Comparison of ENCODE assay signal across 13 cellular contexts in the genomic region with DNA sequence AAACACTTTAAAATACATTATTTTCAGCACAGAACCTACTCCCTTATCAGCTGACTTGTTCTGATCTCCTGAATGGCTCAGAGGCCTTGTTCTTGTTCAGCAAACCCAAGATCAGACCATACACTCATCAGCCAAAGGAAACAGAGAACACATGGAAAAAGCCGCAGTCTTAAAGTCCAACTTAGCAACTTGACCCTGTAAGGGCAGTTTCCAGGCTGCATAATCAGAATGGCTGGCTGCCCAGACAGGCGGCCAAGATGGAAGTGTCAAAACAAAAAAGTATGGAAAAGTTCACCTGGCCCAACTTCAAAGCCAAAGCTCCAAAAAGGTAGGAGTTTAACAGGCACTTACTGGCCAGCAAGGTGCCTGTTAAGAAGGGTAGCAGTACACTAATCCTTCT. TPM values are rescaled to one million over a fixed set of nuclear protein-coding genes. Genes with fewer than 3 reads are reported as not detected.
DNase-seq lines count a peak whose midpoint lies in the region; ATAC-seq and TF ChIP-seq lines count a peak whose summit lies in the region.
"Had no signal": no experiment of that assay in that cellular context is flagged by ENCODE, and none has a peak within 500 bp of the region (broad histone marks: within the 10 kb centered on the region; RNA-seq: fewer than 3 reads in every experiment).

No MANE protein-coding gene starts in this region.

- H3K4me1 ChIP-seq in GM23338 (ENCODE audit: insufficient read depth) (no peaks in the 10 kb centered on the region), hepatocyte (ENCODE audit: insufficient read depth) (peaks cover 34% of the 10 kb centered on the region)

- ATAC-seq in GM23338 (no peak), HG03469 (IDR thresholded peaks at IDR 0.05; ENCODE audit: unreplicated experiment) (no peak), HG02623 (IDR thresholded peaks at IDR 0.05; ENCODE audit: unreplicated experiment) (no peak)

- H3K4me3 Mint-ChIP-seq in GM23338 (no peak overlapping the region), brain (no peak overlapping the region)
- H3K4me3 Mint-ChIP-seq: CD4-positive, alpha-beta memory T cell; immature natural killer cell had no signal

- WGBS in hepatocyte (ENCODE audit: low lambda C conversion rate, missing lambda C conversion rate) = 68% methylated on average over 2 of the region's 2 CpGs

- peaks cover 2% of the 10 kb centered on the region for H3K27me3 Mint-ChIP-seq in GM23338 (ENCODE audit: insufficient read depth, low read depth, poor library complexity)
- H3K27me3 Mint-ChIP-seq in brain = peaks cover 3% of the 10 kb centered on the region
- H3K27me3 Mint-ChIP-seq: CD4-positive, alpha-beta memory T cell had no signal

- H3K9me3 Mint-ChIP-seq in GM23338 = no peaks in the 10 kb centered on the region
- H3K9me3 Mint-ChIP-seq in brain = peaks cover 0 to 2% (median 0%) of the 10 kb centered on the region in 5 experiments
- H3K9me3 Mint-ChIP-seq: CD4-positive, alpha-beta memory T cell; immature natural killer cell had no signal

- no peaks in the 10 kb centered on the region for H3K36me3 Mint-ChIP-seq in GM23338 (ENCODE audit: low read depth)
- peaks cover 5% of the 10 kb centered on the region for H3K36me3 Mint-ChIP-seq in brain
- H3K36me3 Mint-ChIP-seq: immature natural killer cell had no signal

- no peak for TF ChIP-seq CTCF in GM23338 (conservative IDR thresholded peaks at IDR 0.05; ENCODE audit: low read depth in 2 of 2)
- TF ChIP-seq CTCF in brain (conservative IDR thresholded peaks at IDR 0.05) = no peak
- no peak for TF ChIP-seq CTCF in hepatocyte (IDR thresholded peaks at IDR 0.05; ENCODE audit: poor library complexity)
- TF ChIP-seq CTCF in GM10266 (IDR thresholded peaks at IDR 0.05; ENCODE audit: control insufficient read depth, insufficient read depth, low read depth, missing control alignments) = no peak

- no peak overlapping the region for H3K4me2 ChIP-seq in GM23338
- H3K4me2 ChIP-seq in hepatocyte = no peak overlapping the region

- H3K79me2 ChIP-seq in GM23338 (replicated peaks; ENCODE audit: insufficient read depth) (no peaks in the 10 kb centered on the region), hepatocyte (peaks cover 74% of the 10 kb centered on the region)

- H3K27ac Mint-ChIP-seq in GM23338 (no peak overlapping the region), brain (peak overlapping the region in 4 of 5 experiments; percentile 13 to 96 (median 73))
- H3K27ac Mint-ChIP-seq: CD4-positive, alpha-beta memory T cell; immature natural killer cell had no signal

- H3K9me2 ChIP-seq in GM23338 (ENCODE audit: insufficient read depth) (no peaks in the 10 kb centered on the region), hepatocyte (replicated peaks; ENCODE audit: insufficient read depth) (no peaks in the 10 kb centered on the region)

- H3K36me3 ChIP-seq in GM23338 (ENCODE audit: insufficient read depth) (no peaks in the 10 kb centered on the region), hepatocyte (replicated peaks; ENCODE audit: insufficient read depth, low read depth) (no peaks in the 10 kb centered on the region)

- H3K4me1 Mint-ChIP-seq in GM23338 = no peaks in the 10 kb centered on the region; the same call in none of the 3 replicates
- peaks cover 57% of the 10 kb centered on the region for H3K4me1 Mint-ChIP-seq in brain

- no peaks in the 10 kb centered on the region; the same call in 1 of the 2 replicates for H4K20me1 ChIP-seq in GM23338 (replicated peaks; ENCODE audit: insufficient read depth)
- H4K20me1 ChIP-seq in hepatocyte (ENCODE audit: insufficient read depth, poor library complexity, severe bottlenecking) = no peaks in the 10 kb centered on the region

- no peaks in the 10 kb centered on the region for H3F3A ChIP-seq in GM23338 (replicated peaks; ENCODE audit: low read depth)

- H3K27ac ChIP-seq in GM23338 (ENCODE audit: low read depth) = no peak overlapping the region
- peak overlapping the region; percentile 46 for H3K27ac ChIP-seq in hepatocyte

- no peak for DNase-seq in GM23338 (ENCODE audit: low spot score)
- DNase-seq in hepatocyte (ENCODE audit: low spot score) = peak; percentile 32
- DNase-seq in putamen (ENCODE audit: low spot score) = peak; percentile 42
- no peak for DNase-seq in NCI-H2081 treated with DMSO at 0.1 percent for 48 hours (lab: John Stamatoyannopoulos, UW)
- no peak for DNase-seq in GM10266 (ENCODE audit: extremely low spot score)
- DNase-seq: activated CD4-positive, alpha-beta T cell treated with anti-CD3 and anti-CD28 coated beads, Interleukin-2, amount 50 U/mL, for 1 hour; CD4-positive, alpha-beta memory T cell; cerebellar nuclear complex; immature natural killer cell; stimulated activated CD4-positive, alpha-beta T cell treated with anti-CD3 and anti-CD28 coated beads, Interleukin-2, amount 100 ng/mL, for 48 hours had no signal

- 0 out of 2 replicates have a peak overlapping the region, but pooled peaks have one; percentile 52 for H2AFZ ChIP-seq in GM23338
- no peak overlapping the region for H2AFZ ChIP-seq in hepatocyte

- H3K4me3 ChIP-seq in GM23338 = no peak overlapping the region
- no peak overlapping the region for H3K4me3 ChIP-seq in hepatocyte

- H3K9me3 ChIP-seq in hepatocyte (ENCODE audit: low read depth) = no peaks in the 10 kb centered on the region

- H3K27me3 ChIP-seq in GM23338 (ENCODE audit: insufficient read depth) = no peaks in the 10 kb centered on the region
- H3K27me3 ChIP-seq in hepatocyte = no peaks in the 10 kb centered on the region

TF ChIP-seq in GM23338, 12 proteins besides CTCF, POLR2A, EP300 and RAD21 (continues in another document):
- TF ChIP-seq EZH2phosphoT487 (IDR thresholded peaks at IDR 0.05; ENCODE audit: unreplicated experiment) = no peak
- no peak for TF ChIP-seq JUNB (IDR thresholded peaks at IDR 0.05; ENCODE audit: unreplicated experiment)
- TF ChIP-seq EZH2 (IDR thresholded peaks at IDR 0.05; ENCODE audit: low read depth, unreplicated experiment) = no peak
- TF ChIP-seq REST (IDR thresholded peaks at IDR 0.05; ENCODE audit: unreplicated experiment) = no peak
- no peak for TF ChIP-seq ZNF331 (CRISPR knock-in tag; IDR thresholded peaks at IDR 0.05; ENCODE audit: low read depth)
- no peak for TF ChIP-seq CREB1 (CRISPR knock-in tag; IDR thresholded peaks at IDR 0.05; ENCODE audit: low read depth)

RNA-seq across cellular contexts. Expression of gene SIL1, which starts 56.3 kb away (rescaled TPM):
- 5.9 and 11.5 TPM in 2 replicates for total RNA-seq in GM23338 (2014; rRNA removed; shearing (Covaris generic))
- polyA plus RNA-seq in GM23338 (2016; fragmentation: Nextera tagmentation; extraction: Ambion mirVana) = 5.5 and 6.7 TPM in 2 replicates
- 25.8 TPM for polyA plus RNA-seq in brain (ENCODE audit: insufficient read depth, low read depth, low replicate concordance)
- total RNA-seq in hepatocyte = 73.9 and 82.0 TPM in 2 replicates
- 176 and 197 TPM in 2 replicates for polyA plus RNA-seq in hepatocyte

Comparison
In these comparisons a context has a peak if more than half of its experiments do, and no peak if none do; other contexts are left out.
1. DNase-seq: peak in hepatocyte (single experiment) and putamen (single experiment); none in GM23338 (single experiment), NCI-H2081 treated with DMSO at 0.1 percent for 48 hours (single experiment) and GM10266 (single experiment).